In the genomic region with DNA sequence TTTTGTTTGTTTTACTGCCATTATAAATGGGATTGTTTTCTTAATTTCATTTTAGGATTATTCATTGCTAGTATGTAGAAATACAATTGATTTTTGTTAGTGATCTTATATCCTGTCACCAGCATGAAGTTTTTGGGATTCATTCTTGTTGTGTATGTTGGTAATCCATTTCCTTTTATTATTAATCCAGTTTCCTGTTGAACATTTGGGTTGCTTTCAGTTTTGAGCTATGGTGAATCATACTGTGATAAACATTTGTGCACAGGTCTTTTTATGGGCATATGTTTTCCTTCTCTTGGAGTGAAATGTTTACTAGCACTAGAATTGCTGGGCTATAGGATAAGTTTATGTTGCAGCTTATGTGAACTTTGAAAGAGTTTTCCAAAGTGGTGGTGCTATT, we compare ENCODE assay signal across 15 cellular contexts.
DNase-seq lines count a peak whose midpoint lies in the region; ATAC-seq and TF ChIP-seq lines count a peak whose summit lies in the region.
"Had no signal": no experiment of that assay in that cellular context is flagged by ENCODE, and none has a peak within 500 bp of the region (broad histone marks: within the 10 kb centered on the region; RNA-seq: fewer than 3 reads in every experiment).

No MANE protein-coding gene starts in this region.

- H3K4me3 Mint-ChIP-seq in activated T-helper 1 cell treated with anti-CD3 and anti-CD28 coated beads, Interleukin-12 subunit alpha, Interleukin-12 subunit beta, Interleukin-2, Interleukin-4 antibody, amounts not matched to agents 30 ng/mL and 10 ng/mL and 1 ng/mL, durations not matched to agents 14 hours and 24 hours and 36 hours, result no peak overlapping the region
- H3K4me3 Mint-ChIP-seq: activated CD4-positive, alpha-beta T cell treated with anti-CD3 and anti-CD28 coated beads for 36 hours; CD14-positive monocyte; neural progenitor cell had no signal

- H3K27me3 Mint-ChIP-seq in activated T-helper 1 cell treated with anti-CD3 and anti-CD28 coated beads, Interleukin-12 subunit alpha, Interleukin-12 subunit beta, Interleukin-2, Interleukin-4 antibody, amounts not matched to agents 30 ng/mL and 10 ng/mL and 1 ng/mL, durations not matched to agents 14 hours and 24 hours and 36 hours (ENCODE audit: insufficient read depth), result no peaks in the 10 kb centered on the region
- H3K27me3 Mint-ChIP-seq: activated CD4-positive, alpha-beta T cell treated with anti-CD3 and anti-CD28 coated beads for 36 hours had no signal

- DNase-seq in AG10803 (ENCODE audit: low read depth), result peak; percentile 21
- peak; percentile 48 for DNase-seq in HFF-Myc (ENCODE audit: extremely low read depth, low read depth)
- DNase-seq in activated T-helper 1 cell treated with anti-CD3 and anti-CD28 coated beads, Interleukin-12 subunit alpha, Interleukin-12 subunit beta, Interleukin-2, Interleukin-4 antibody, amounts not matched to agents 30 ng/mL and 10 ng/mL and 1 ng/mL, durations not matched to agents 14 hours and 24 hours and 36 hours (ENCODE audit: low spot score), result no peak
- no peak for DNase-seq in hepatocyte (ENCODE audit: low spot score)
- no peak for DNase-seq in left lobe of liver (ENCODE audit: low spot score)
- no peak for DNase-seq in GF-D8 (lab: John Stamatoyannopoulos, UW)
- DNase-seq: activated CD4-positive, alpha-beta T cell treated with anti-CD3 and anti-CD28 coated beads for 36 hours; activated naive CD4-positive, alpha-beta T cell treated with anti-CD3 and anti-CD28 coated beads, Interleukin-2, amount 50 U/mL, for 16 hours; effector CD8-positive, alpha-beta T cell; NCI-H446 treated with DMSO at 0.1 percent for 48 hours; stimulated activated naive CD8-positive, alpha-beta T cell treated with anti-CD3 and anti-CD28 coated beads, Interleukin-15, Interleukin-2, amounts not matched to agents 100 U/mL and 50 U/mL, for 24 hours had no signal

- no peaks in the 10 kb centered on the region for H3K27me3 ChIP-seq in hepatocyte
- H3K27me3 ChIP-seq: neural progenitor cell had no signal

- H3K36me3 ChIP-seq in hepatocyte (replicated peaks; ENCODE audit: insufficient read depth, low read depth), result no peaks in the 10 kb centered on the region

- H3K4me1 ChIP-seq in hepatocyte (ENCODE audit: insufficient read depth), result peaks cover 3% of the 10 kb centered on the region
- H3K4me1 ChIP-seq: neural progenitor cell had no signal

- ATAC-seq in HG03159 (IDR thresholded peaks at IDR 0.05; ENCODE audit: unreplicated experiment) (no peak), HG03571 (IDR thresholded peaks at IDR 0.05; ENCODE audit: unreplicated experiment) (no peak), left lobe of liver (no peak)
- ATAC-seq: activated CD4-positive, alpha-beta T cell treated with anti-CD3 and anti-CD28 coated beads for 36 hours; stimulated activated naive CD8-positive, alpha-beta T cell treated with anti-CD3 and anti-CD28 coated beads, Interleukin-15, Interleukin-2, amounts not matched to agents 100 U/mL and 50 U/mL, for 24 hours had no signal

- H3K27ac ChIP-seq in hepatocyte, result peak overlapping the region; percentile 24
- H3K27ac ChIP-seq: neural progenitor cell had no signal

- peak overlapping the region; percentile 6 for H3K4me2 ChIP-seq in hepatocyte
- H3K4me2 ChIP-seq: neural progenitor cell had no signal

- no peak overlapping the region for H3K4me3 ChIP-seq in AG10803 (ENCODE audit: low read length)
- H3K4me3 ChIP-seq in HFF-Myc (replicated peaks; ENCODE audit: low read depth, low read length), result no peak overlapping the region
- no peak overlapping the region for H3K4me3 ChIP-seq in hepatocyte
- H3K4me3 ChIP-seq: neural progenitor cell had no signal

- peaks cover 7% of the 10 kb centered on the region for H3K9me3 ChIP-seq in hepatocyte (ENCODE audit: low read depth)

- intact Hi-C loops in activated T-helper 1 cell treated with anti-CD3 and anti-CD28 coated beads, Interleukin-12 subunit alpha, Interleukin-12 subunit beta, Interleukin-2, Interleukin-4 antibody, amounts not matched to agents 30 ng/mL and 10 ng/mL and 1 ng/mL, durations not matched to agents 14 hours and 24 hours and 36 hours (cut with micrococcal nuclease), result no loop called here

- peaks cover 25% of the 10 kb centered on the region for H3K4me1 Mint-ChIP-seq in activated T-helper 1 cell treated with anti-CD3 and anti-CD28 coated beads, Interleukin-12 subunit alpha, Interleukin-12 subunit beta, Interleukin-2, Interleukin-4 antibody, amounts not matched to agents 30 ng/mL and 10 ng/mL and 1 ng/mL, durations not matched to agents 14 hours and 24 hours and 36 hours (ENCODE audit: low read depth)
- H3K4me1 Mint-ChIP-seq: neural progenitor cell had no signal

- no peaks in the 10 kb centered on the region for H3K9me2 ChIP-seq in hepatocyte (replicated peaks; ENCODE audit: insufficient read depth)

- H3K36me3 Mint-ChIP-seq in activated T-helper 1 cell treated with anti-CD3 and anti-CD28 coated beads, Interleukin-12 subunit alpha, Interleukin-12 subunit beta, Interleukin-2, Interleukin-4 antibody, amounts not matched to agents 30 ng/mL and 10 ng/mL and 1 ng/mL, durations not matched to agents 14 hours and 24 hours and 36 hours (ENCODE audit: low read depth), result peaks cover 30% of the 10 kb centered on the region

- H2AFZ ChIP-seq in hepatocyte, result no peak overlapping the region
- H2AFZ ChIP-seq: neural progenitor cell had no signal

- H4K20me1 ChIP-seq in hepatocyte (ENCODE audit: insufficient read depth, poor library complexity, severe bottlenecking), result no peaks in the 10 kb centered on the region

- peaks cover 35% of the 10 kb centered on the region for H3K79me2 ChIP-seq in hepatocyte

- peak overlapping the region; percentile 34 for H3K27ac Mint-ChIP-seq in activated T-helper 1 cell treated with anti-CD3 and anti-CD28 coated beads, Interleukin-12 subunit alpha, Interleukin-12 subunit beta, Interleukin-2, Interleukin-4 antibody, amounts not matched to agents 30 ng/mL and 10 ng/mL and 1 ng/mL, durations not matched to agents 14 hours and 24 hours and 36 hours
- H3K27ac Mint-ChIP-seq: activated CD4-positive, alpha-beta T cell treated with anti-CD3 and anti-CD28 coated beads for 36 hours; neural progenitor cell had no signal

- H3K9me3 Mint-ChIP-seq in activated T-helper 1 cell treated with anti-CD3 and anti-CD28 coated beads, Interleukin-12 subunit alpha, Interleukin-12 subunit beta, Interleukin-2, Interleukin-4 antibody, amounts not matched to agents 30 ng/mL and 10 ng/mL and 1 ng/mL, durations not matched to agents 14 hours and 24 hours and 36 hours, result peaks cover 20% of the 10 kb centered on the region

- TF ChIP-seq CTCF in AG10803 (conservative IDR thresholded peaks at IDR 0.05; ENCODE audit: low read length) (no peak), HFF-Myc (IDR thresholded peaks at IDR 0.05; ENCODE audit: low read depth, low read length, missing control alignments) (no peak), hepatocyte (IDR thresholded peaks at IDR 0.05; ENCODE audit: poor library complexity) (no peak)

Comparison
In these comparisons a context has a peak if more than half of its experiments do, and no peak if none do; other contexts are left out.
1. DNase-seq: peak in AG10803 (single experiment) and HFF-Myc (single experiment); none in activated T-helper 1 cell treated with anti-CD3 and anti-CD28 coated beads, Interleukin-12 subunit alpha, Interleukin-12 subunit beta, Interleukin-2, Interleukin-4 antibody, amounts not matched to agents 30 ng/mL and 10 ng/mL and 1 ng/mL, durations not matched to agents 14 hours and 24 hours and 36 hours (single experiment), hepatocyte (single experiment), left lobe of liver (single experiment) and GF-D8 (single experiment).